ENCODE assay signal across 9 cellular contexts in the genomic region with DNA sequence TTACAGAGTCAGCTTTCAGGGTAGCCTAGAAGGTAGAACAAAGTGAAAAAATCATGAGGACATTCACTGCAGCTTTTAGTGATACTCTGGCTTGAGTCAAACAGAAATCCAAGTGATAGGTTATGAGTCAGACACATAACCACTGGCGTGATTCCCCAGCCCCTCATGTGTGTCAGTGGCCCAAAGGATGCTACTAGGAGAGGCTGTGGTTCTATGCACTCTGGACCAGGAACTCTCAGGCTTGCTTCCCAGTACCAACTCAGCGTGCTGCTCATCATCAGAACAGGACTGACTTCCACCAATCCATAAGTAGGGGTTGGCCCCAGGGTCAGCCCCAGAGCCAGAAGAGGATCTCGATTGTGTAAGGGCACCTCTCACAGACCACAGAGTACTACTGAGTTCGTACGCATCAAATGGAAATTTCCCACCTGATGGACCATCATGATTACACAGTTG.
DNase-seq lines count a peak whose midpoint lies in the region; ATAC-seq and TF ChIP-seq lines count a peak whose summit lies in the region.
"Had no signal": no experiment of that assay in that cellular context is flagged by ENCODE, and none has a peak within 500 bp of the region (broad histone marks: within the 10 kb centered on the region; RNA-seq: fewer than 3 reads in every experiment).

No MANE protein-coding gene starts in this region.

- TF ChIP-seq CTCF in osteocyte (IDR thresholded peaks at IDR 0.05) = no peak
- no peak for TF ChIP-seq CTCF in left lung (IDR thresholded peaks at IDR 0.05)
- no peak for TF ChIP-seq CTCF in adrenal gland (IDR thresholded peaks at IDR 0.05)

- H3K9me3 Mint-ChIP-seq in activated naive CD8-positive, alpha-beta T cell treated with anti-CD3 and anti-CD28 coated beads, Interleukin-2, amount 10 ng/mL, durations not matched to agents 7 days and 5 days = no peaks in the 10 kb centered on the region
- no peaks in the 10 kb centered on the region for H3K9me3 Mint-ChIP-seq in osteocyte (ENCODE audit: unreplicated experiment)

- no peaks in the 10 kb centered on the region for H3K36me3 ChIP-seq in left lung
- H3K36me3 ChIP-seq in adrenal gland (replicated peaks in 1 of 2) = no peaks in the 10 kb centered on the region

- H3K27ac Mint-ChIP-seq in activated naive CD8-positive, alpha-beta T cell treated with anti-CD3 and anti-CD28 coated beads, Interleukin-2, amount 10 ng/mL, durations not matched to agents 7 days and 5 days = no peak overlapping the region
- H3K27ac Mint-ChIP-seq in osteocyte (ENCODE audit: unreplicated experiment) = no peak overlapping the region

- peak; percentile 73 for ATAC-seq in GM19351 (IDR thresholded peaks at IDR 0.05; ENCODE audit: unreplicated experiment)
- peak; percentile 71 for ATAC-seq in HG03135 (IDR thresholded peaks at IDR 0.05; ENCODE audit: unreplicated experiment)
- peak; percentile 22 for ATAC-seq in activated naive CD8-positive, alpha-beta T cell treated with anti-CD3 and anti-CD28 coated beads, Interleukin-2, amount 10 ng/mL, durations not matched to agents 7 days and 5 days (ENCODE audit: low read depth)
- ATAC-seq in left lung = no peak
- no peak for ATAC-seq in Right ventricle myocardium superior (ENCODE audit: poor library complexity)

- intact Hi-C loops in left lung (cut with DNase I) (no loop called here), adrenal gland (cut with DNase I) (no loop called here), Right ventricle myocardium superior (cut with DNase I) (loop anchor here (10.0 kb wide), 1 partner anchor 51 kb away; no protein-coding TSS in a partner anchor)

- TF ChIP-seq POLR2A in adrenal gland (IDR thresholded peaks at IDR 0.05) = no peak

- H3K4me1 Mint-ChIP-seq in activated naive CD8-positive, alpha-beta T cell treated with anti-CD3 and anti-CD28 coated beads, Interleukin-2, amount 10 ng/mL, durations not matched to agents 7 days and 5 days = peaks cover 3% of the 10 kb centered on the region
- H3K4me1 Mint-ChIP-seq in osteocyte (ENCODE audit: unreplicated experiment) = no peaks in the 10 kb centered on the region

- DNase-seq in EH (ENCODE audit: low read depth) (peak; percentile 26), osteocyte (ENCODE audit: extremely low spot score, unreplicated experiment) (no peak), left lung (no peak), adrenal gland (no peak), Right ventricle myocardium superior (no peak)
- no peak for DNase-seq in activated naive CD8-positive, alpha-beta T cell treated with anti-CD3 and anti-CD28 coated beads, Interleukin-2, amount 10 ng/mL, durations not matched to agents 7 days and 5 days

- no peak overlapping the region for H3K4me3 ChIP-seq in left lung
- H3K4me3 ChIP-seq in adrenal gland = no peak overlapping the region
- H3K4me3 ChIP-seq: lung had no signal

- no peaks in the 10 kb centered on the region for H3K36me3 Mint-ChIP-seq in activated naive CD8-positive, alpha-beta T cell treated with anti-CD3 and anti-CD28 coated beads, Interleukin-2, amount 10 ng/mL, durations not matched to agents 7 days and 5 days
- no peaks in the 10 kb centered on the region for H3K36me3 Mint-ChIP-seq in osteocyte (ENCODE audit: unreplicated experiment)

- H3K27me3 Mint-ChIP-seq in activated naive CD8-positive, alpha-beta T cell treated with anti-CD3 and anti-CD28 coated beads, Interleukin-2, amount 10 ng/mL, durations not matched to agents 7 days and 5 days = peaks cover 12% of the 10 kb centered on the region
- peaks cover 43% of the 10 kb centered on the region for H3K27me3 Mint-ChIP-seq in osteocyte (ENCODE audit: unreplicated experiment)

- POLR2A ChIA-PET in activated naive CD8-positive, alpha-beta T cell treated with anti-CD3 and anti-CD28 coated beads, Interleukin-2, amount 10 ng/mL, durations not matched to agents 7 days and 5 days (lab: Charles Lee) = no interaction called here

- H3K4me1 ChIP-seq in left lung (no peaks in the 10 kb centered on the region), adrenal gland (replicated peaks in 1 of 2) (no peaks in the 10 kb centered on the region)

- WGBS in adrenal gland, 4 donors = 53 to 79% (median 69%) methylated on average over 1 to 5 of the region's 5 CpGs

- H3K9me3 ChIP-seq in left lung (no peaks in the 10 kb centered on the region), adrenal gland (replicated peaks in 1 of 3) (no peaks in the 10 kb centered on the region)

- H3K27ac ChIP-seq in left lung (no peak overlapping the region), adrenal gland (no peak overlapping the region)

- H3K4me3 Mint-ChIP-seq in activated naive CD8-positive, alpha-beta T cell treated with anti-CD3 and anti-CD28 coated beads, Interleukin-2, amount 10 ng/mL, durations not matched to agents 7 days and 5 days = no peak overlapping the region
- no peak overlapping the region for H3K4me3 Mint-ChIP-seq in osteocyte (ENCODE audit: unreplicated experiment)

- H3K27me3 ChIP-seq in left lung = no peaks in the 10 kb centered on the region
- no peaks in the 10 kb centered on the region for H3K27me3 ChIP-seq in adrenal gland

Comparison
In these comparisons a context has a peak if more than half of its experiments do, and no peak if none do; other contexts are left out.
1. ATAC-seq: peak in GM19351 (single experiment), HG03135 (single experiment) and activated naive CD8-positive, alpha-beta T cell treated with anti-CD3 and anti-CD28 coated beads, Interleukin-2, amount 10 ng/mL, durations not matched to agents 7 days and 5 days (single experiment); none in left lung (single experiment) and Right ventricle myocardium superior (single experiment).